ENCODE assay signal across 1 cellular context in genomic region chr1:36542024-36542961, GRCh38.
TF ChIP-seq lines count a peak whose summit lies in the region.

No MANE protein-coding gene starts in this region.

TF ChIP-seq in GM23338, 12 proteins besides CTCF, POLR2A, EP300 and RAD21 (continued from another document):
- no peak for TF ChIP-seq REST (IDR thresholded peaks at IDR 0.05; ENCODE audit: unreplicated experiment)
- no peak for TF ChIP-seq POLR2AphosphoS5 (IDR thresholded peaks at IDR 0.05; ENCODE audit: low read depth)
- no peak for TF ChIP-seq ZNF462 (CRISPR knock-in tag; IDR thresholded peaks at IDR 0.05)
- no peak for TF ChIP-seq ZNF114 (CRISPR knock-in tag; IDR thresholded peaks at IDR 0.05)
- TF ChIP-seq JUNB (IDR thresholded peaks at IDR 0.05; ENCODE audit: unreplicated experiment), result no peak
